In the genomic region with DNA sequence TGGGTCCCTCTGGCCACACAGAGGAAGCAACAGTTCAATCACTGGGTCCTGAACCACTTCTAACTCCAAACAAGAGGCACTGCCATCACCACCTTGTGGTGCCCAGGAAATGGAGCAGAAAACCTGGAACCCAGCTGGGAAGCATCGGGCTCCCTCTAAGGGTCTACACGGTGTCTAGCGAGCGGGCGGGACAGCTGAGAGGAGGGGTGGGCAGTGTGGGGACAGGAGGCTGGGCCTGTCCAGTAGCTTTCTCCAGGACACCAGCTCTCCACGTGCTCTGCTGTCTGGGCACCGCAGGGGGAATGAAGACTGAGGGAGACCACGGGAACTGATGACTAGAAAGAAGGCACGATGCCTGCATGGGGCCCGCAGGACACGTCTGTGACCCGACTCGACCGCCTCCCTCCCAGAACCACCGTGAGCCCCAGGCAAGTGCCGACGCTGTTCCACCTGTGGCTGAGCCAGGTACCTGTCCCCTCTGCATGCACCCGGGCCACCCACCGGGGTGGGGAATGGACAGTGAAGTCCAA, we compare ENCODE assay signal across 15 cellular contexts. TPM values are rescaled to one million over a fixed set of nuclear protein-coding genes. Genes with fewer than 3 reads are reported as not detected.
DNase-seq lines count a peak whose midpoint lies in the region; TF ChIP-seq lines count a peak whose summit lies in the region.
"Had no signal": no experiment of that assay in that cellular context is flagged by ENCODE, and none has a peak within 500 bp of the region (broad histone marks: within the 10 kb centered on the region; RNA-seq: fewer than 3 reads in every experiment).

No MANE protein-coding gene starts in this region.

- peak overlapping the region in 2 of 11 experiments; percentile 25 to 51; a peak in 2 of 22 replicates for H3K9ac ChIP-seq in BLaER1 treated with 17β-estradiol and CSF1 and Interleukin-3, amounts not matched to agents 10 nM and 100 nM
- no peak overlapping the region for H3K9ac ChIP-seq in endodermal cell (ENCODE audit: extremely low read depth, low read length, poor library complexity, severe bottlenecking)

- H3K4me1 Mint-ChIP-seq in endodermal cell: peaks cover 9% of the 10 kb centered on the region

- H3K4me3 Mint-ChIP-seq in endodermal cell: no peak overlapping the region
- H3K4me3 Mint-ChIP-seq: B cell; CD8-positive, alpha-beta memory T cell had no signal

- no peaks in the 10 kb centered on the region for H3K9me3 ChIP-seq in BLaER1 treated with 17β-estradiol and CSF1 and Interleukin-3, amounts not matched to agents 10 nM and 100 nM (replicated peaks in 1 of 11)
- no peaks in the 10 kb centered on the region for H3K9me3 ChIP-seq in KOPT-K1 (ENCODE audit: insufficient read depth, low read length, poor library complexity, severe bottlenecking)
- H3K9me3 ChIP-seq in endodermal cell (ENCODE audit: control insufficient read depth, low read length): no peaks in the 10 kb centered on the region
- H3K9me3 ChIP-seq in spleen: no peaks in the 10 kb centered on the region
- no peaks in the 10 kb centered on the region for H3K9me3 ChIP-seq in left ventricle myocardium inferior (replicated peaks)

- peak overlapping the region in 4 of 11 experiments; percentile 38 to 58 (median 53); a peak in 6 of 22 replicates for H3K27ac ChIP-seq in BLaER1 treated with 17β-estradiol and CSF1 and Interleukin-3, amounts not matched to agents 10 nM and 100 nM
- peak overlapping the region; percentile 70 for H3K27ac ChIP-seq in KOPT-K1 (ENCODE audit: low read depth, low read length, poor library complexity, severe bottlenecking)
- H3K27ac ChIP-seq in endodermal cell (ENCODE audit: low read depth, low read length): no peak overlapping the region
- H3K27ac ChIP-seq in spleen: no peak overlapping the region
- H3K27ac ChIP-seq in left ventricle myocardium inferior (replicated peaks): no peak overlapping the region

- 92 to 98% methylated on average over 13 to 19 of the region's 19 CpGs for WGBS in endodermal cell (ENCODE audit: insufficient coverage in 1 of 2, insufficient read length in 1 of 2), 2 experiments
- WGBS in spleen, 5 donors: 90 to 96% (median 91%) methylated on average over 19 of the region's 19 CpGs

- intact Hi-C loops in spleen (cut with DNase I; ENCODE audit: low total_unique reads) (no loop called here), left ventricle myocardium inferior (cut with micrococcal nuclease) (no loop called here)

- DNase-seq in endodermal cell: peak; percentile 35
- peak; percentile 72 for DNase-seq in spleen
- no peak for DNase-seq in activated CD4-positive, alpha-beta T cell treated with anti-CD3 and anti-CD28 coated beads for 1 hour
- DNase-seq in CD1c-positive myeloid dendritic cell (ENCODE audit: extremely low spot score): no peak
- no peak for DNase-seq in left ventricle myocardium inferior
- DNase-seq: ACHN; CD8-positive, alpha-beta memory T cell; DMS79; KG1 had no signal

- peaks cover 13% of the 10 kb centered on the region for H3K36me3 Mint-ChIP-seq in endodermal cell (ENCODE audit: low read depth)
- H3K36me3 Mint-ChIP-seq: IgD-negative memory B cell had no signal

- H4K20me1 ChIP-seq in BLaER1 treated with 17β-estradiol and CSF1 and Interleukin-3, amounts not matched to agents 10 nM and 100 nM: no peaks in the 10 kb centered on the region

- H3K4me3 ChIP-seq in BLaER1 treated with 17β-estradiol and CSF1 and Interleukin-3, amounts not matched to agents 10 nM and 100 nM: no peak overlapping the region
- no peak overlapping the region for H3K4me3 ChIP-seq in endodermal cell (ENCODE audit: low read length)
- H3K4me3 ChIP-seq in spleen: no peak overlapping the region
- no peak overlapping the region for H3K4me3 ChIP-seq in left ventricle myocardium inferior
- H3K4me3 ChIP-seq: GM12878 had no signal

- H3K27me3 Mint-ChIP-seq in endodermal cell (ENCODE audit: insufficient read depth): no peaks in the 10 kb centered on the region
- H3K27me3 Mint-ChIP-seq: B cell; CD8-positive, alpha-beta memory T cell had no signal

- TF ChIP-seq POLR2A in spleen (IDR thresholded peaks at IDR 0.05): no peak

- H3K4me2 ChIP-seq in BLaER1 treated with 17β-estradiol and CSF1 and Interleukin-3, amounts not matched to agents 10 nM and 100 nM: peak overlapping the region in 9 of 11 experiments; percentile 38 to 87 (median 74); a peak in 17 of 22 replicates

- peaks cover 0 to 12% (median 7%) of the 10 kb centered on the region in 11 experiments; a peak in 6 of 22 replicates for H3K36me3 ChIP-seq in BLaER1 treated with 17β-estradiol and CSF1 and Interleukin-3, amounts not matched to agents 10 nM and 100 nM
- H3K36me3 ChIP-seq in KOPT-K1 (ENCODE audit: insufficient read depth, low read length) (peaks cover 7% of the 10 kb centered on the region; the same call in 1 of the 2 replicates), endodermal cell (ENCODE audit: control insufficient read depth, insufficient read depth, low read length) (no peaks in the 10 kb centered on the region), spleen (peaks cover 0 to 27% (median 2%) of the 10 kb centered on the region in 6 donors), left ventricle myocardium inferior (peaks cover 8% of the 10 kb centered on the region)

- H3K9me3 Mint-ChIP-seq in endodermal cell: no peaks in the 10 kb centered on the region
- H3K9me3 Mint-ChIP-seq: CD14-positive monocyte; CD8-positive, alpha-beta memory T cell; IgD-negative memory B cell had no signal

- H3K4me1 ChIP-seq in BLaER1 treated with 17β-estradiol and CSF1 and Interleukin-3, amounts not matched to agents 10 nM and 100 nM: peaks cover 6 to 50% (median 39%) of the 10 kb centered on the region in 10 experiments; a peak in 19 of 20 replicates
- H3K4me1 ChIP-seq in endodermal cell (ENCODE audit: control insufficient read depth, insufficient read depth, low read length) (no peaks in the 10 kb centered on the region), spleen (peaks cover 0 to 30% (median 7%) of the 10 kb centered on the region in 6 donors), left ventricle myocardium inferior (peaks cover 6% of the 10 kb centered on the region)

- no peaks in the 10 kb centered on the region for H3K27me3 ChIP-seq in BLaER1 treated with 17β-estradiol and CSF1 and Interleukin-3, amounts not matched to agents 10 nM and 100 nM
- H3K27me3 ChIP-seq in endodermal cell (ENCODE audit: control insufficient read depth, insufficient read depth, low read length, poor library complexity, severe bottlenecking) (no peaks in the 10 kb centered on the region), spleen (replicated peaks in 1 of 7) (no peaks in the 10 kb centered on the region), left ventricle myocardium inferior (ENCODE audit: low read depth) (no peaks in the 10 kb centered on the region)

- TF ChIP-seq CTCF in endodermal cell (conservative IDR thresholded peaks at IDR 0.05): no peak
- TF ChIP-seq CTCF in spleen (IDR thresholded peaks at IDR 0.05 in 8 of 11, conservative IDR thresholded peaks at IDR 0.05 in 3 of 11): no peak
- no peak for TF ChIP-seq CTCF in left ventricle myocardium inferior (IDR thresholded peaks at IDR 0.05; ENCODE audit: borderline replicate concordance)

- no peak overlapping the region for H3K27ac Mint-ChIP-seq in endodermal cell
- H3K27ac Mint-ChIP-seq: B cell, CD14-positive monocyte had no signal

RNA-seq across cellular contexts. Expression of gene PRDM15, which starts 5.4 kb away (rescaled TPM):
- total RNA-seq in endodermal cell (10 to 100 TPM in 1 of 2 donors, 1 to 10 TPM in 1; 8.8 to 10.1 TPM), spleen (10 to 100 TPM in 6 of 7 donors, 1 to 10 TPM in 1; 8.4 to 18.0 (median 12.2) TPM), left ventricle myocardium inferior (2.9 TPM)
- polyA plus RNA-seq in endodermal cell (2013, experiment 1 of 2): 8.4 TPM
- 10.4 TPM for polyA plus RNA-seq in endodermal cell (2013, experiment 2 of 2)
- 1 to 10 TPM; 4.4 to 6.5 (median 6.0) TPM for polyA plus RNA-seq in spleen

Comparison
In these comparisons a context has a peak if more than half of its experiments do, and no peak if none do; other contexts are left out.
1. DNase-seq: peak in endodermal cell (single experiment) and spleen (single experiment); none in activated CD4-positive, alpha-beta T cell treated with anti-CD3 and anti-CD28 coated beads for 1 hour (single experiment), CD1c-positive myeloid dendritic cell (single experiment) and left ventricle myocardium inferior (single experiment).